In the genomic region with DNA sequence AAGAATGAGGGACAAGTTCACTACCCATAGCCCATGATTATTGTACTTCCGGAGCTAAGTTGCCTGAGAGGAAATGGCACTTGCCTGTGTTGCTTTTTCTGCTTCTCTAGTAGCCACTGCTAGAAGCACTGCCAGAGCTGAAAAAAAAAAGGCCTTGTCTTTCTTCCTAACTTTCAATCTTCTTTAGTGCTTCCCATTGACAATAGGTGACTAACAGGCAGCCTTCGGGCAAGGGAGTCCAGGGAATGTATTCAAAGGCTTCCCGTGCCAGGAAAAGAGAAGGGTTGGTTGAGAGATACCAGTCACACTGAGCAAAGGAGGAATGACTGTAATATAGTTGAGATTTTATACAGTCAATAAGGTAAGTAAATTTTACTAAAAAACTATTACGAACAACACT, we compare ENCODE assay signal across 13 cellular contexts.
"Had no signal": no experiment of that assay in that cellular context is flagged by ENCODE, and none has a peak within 500 bp of the region (broad histone marks: within the 10 kb centered on the region; RNA-seq: fewer than 3 reads in every experiment).

No MANE protein-coding gene starts in this region.

- H3K27ac ChIP-seq: neutrophil, tibial artery, vagina had no signal

- H3K27me3 ChIP-seq: left lung, neutrophil, tibial artery, vagina had no signal

- H3K9me3 Mint-ChIP-seq: activated T-cell treated with anti-CD3 and anti-CD28 coated beads, Interleukin-2, amount 50 U/mL, for 4 hours had no signal

- DNase-seq: activated effector memory CD4-positive, alpha-beta T cell treated with anti-CD3 and anti-CD28 coated beads, Interleukin-2, amount 50 U/mL, for 16 hours; activated T-cell treated with anti-CD3 and anti-CD28 coated beads, Interleukin-2, amount 50 U/mL, for 4 hours; amniotic stem cell; left lung; mesenchymal stem cell; posterior cingulate gyrus; right cardiac atrium; small intestine; tibial artery had no signal

- H3K27ac Mint-ChIP-seq: activated naive CD4-positive, alpha-beta T cell treated with anti-CD3 and anti-CD28 coated beads, Interleukin-2, amount 50 U/mL, for 72 hours; brain had no signal

- H3K4me1 Mint-ChIP-seq: brain had no signal

- H3K27me3 Mint-ChIP-seq: brain had no signal

- H3K36me3 Mint-ChIP-seq: brain had no signal

- H3K36me3 ChIP-seq: left lung, neutrophil, tibial artery, vagina had no signal

- H3K4me3 ChIP-seq: left lung, tibial artery, vagina had no signal

- H3K4me3 Mint-ChIP-seq: activated T-cell treated with anti-CD3 and anti-CD28 coated beads, Interleukin-2, amount 50 U/mL, for 4 hours; brain had no signal

- H3K9me3 ChIP-seq: tibial artery, vagina had no signal

- H3K4me1 ChIP-seq: left lung, tibial artery, vagina had no signal

- FAIRE-seq: small intestine had no signal
